Comparison of ENCODE assay signal across 8 cellular contexts in the genomic region with DNA sequence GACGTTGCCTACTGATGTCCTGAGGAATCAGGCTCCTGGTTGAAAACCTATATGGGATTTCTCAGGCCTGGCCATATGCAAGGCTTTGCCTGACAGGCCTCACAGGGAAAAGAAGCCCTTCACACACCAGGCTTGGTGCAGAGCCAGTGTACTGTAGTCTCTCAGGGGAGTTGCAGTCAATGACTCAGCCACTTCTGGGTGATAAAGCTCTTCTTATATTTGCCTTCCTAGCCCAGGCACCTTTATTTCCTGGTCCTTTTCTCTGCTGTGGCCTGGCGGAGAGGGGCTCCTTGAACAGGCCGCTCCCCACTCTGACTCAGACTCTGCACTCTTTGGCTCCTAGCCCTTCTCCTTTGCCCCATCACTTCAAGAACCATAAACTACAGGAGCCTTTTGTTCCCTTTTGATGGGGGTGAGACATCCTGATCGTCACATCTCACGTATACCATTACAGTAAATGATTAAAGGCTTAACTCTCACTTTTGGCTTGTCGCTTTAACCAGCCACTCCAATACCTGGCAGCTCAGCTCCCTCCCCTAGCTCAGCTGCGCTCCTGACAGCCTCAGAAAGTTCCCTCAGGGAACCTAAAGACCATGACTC. TPM values are rescaled to one million over a fixed set of nuclear protein-coding genes. Genes with fewer than 3 reads are reported as not detected.
DNase-seq lines count a peak whose midpoint lies in the region; ATAC-seq and TF ChIP-seq lines count a peak whose summit lies in the region.

No MANE protein-coding gene starts in this region.

- peaks cover 0 to 9% (median 0%) of the 10 kb centered on the region in 3 donors for H3K36me3 ChIP-seq in tibial artery
- no peaks in the 10 kb centered on the region for H3K36me3 ChIP-seq in ovary

- 87 to 93% (median 89%) methylated on average over 7 of the region's 7 CpGs for WGBS in ovary, 3 donors

- DNase-seq in ELF-1 (ENCODE audit: low read depth, low spot score), result peak; percentile 81
- peak; percentile 98 for DNase-seq in HT-29 (ENCODE audit: low spot score)
- DNase-seq in left cardiac atrium, result peak; percentile 34
- peak in 1 of 2 donors; percentile 68 for DNase-seq in tibial artery
- DNase-seq in COR-L47 (lab: John Stamatoyannopoulos, UW), result no peak
- no peak for DNase-seq in ovary

- ATAC-seq in SK-N-SH treated with all-trans-retinoic acid at 6 μM for 48 hours (peak; percentile 84), left cardiac atrium (peak; percentile 50 to 95)
- no peak for ATAC-seq in activated CD4-positive, CD25-positive, alpha-beta regulatory T cell treated with anti-CD3 and anti-CD28 coated beads, Interleukin-2, amount 50 U/mL, for 24 hours

- TF ChIP-seq CTCF in tibial artery (IDR thresholded peaks at IDR 0.05) (no peak), ovary (IDR thresholded peaks at IDR 0.05) (no peak)

- intact Hi-C loops in left cardiac atrium (cut with DNase I) (no loop called here), tibial artery (cut with DNase I; ENCODE audit: low total_unique reads) (no loop called here), ovary (cut with DNase I) (no loop called here)

- H3K4me3 ChIP-seq in tibial artery (no peak overlapping the region), ovary (no peak overlapping the region)

- no peaks in the 10 kb centered on the region for H3K27me3 ChIP-seq in tibial artery
- H3K27me3 ChIP-seq in ovary, result no peaks in the 10 kb centered on the region

- H3K4me1 ChIP-seq in tibial artery (peaks cover 0 to 24% (median 4%) of the 10 kb centered on the region in 4 donors), ovary (ENCODE audit: insufficient read depth) (no peaks in the 10 kb centered on the region)

- H3K9me3 ChIP-seq in tibial artery (no peaks in the 10 kb centered on the region), ovary (no peaks in the 10 kb centered on the region)

- H3K27ac ChIP-seq in tibial artery (peak overlapping the region; percentile 29 to 66), ovary (no peak overlapping the region)

- no peak for TF ChIP-seq EP300 in ovary (IDR thresholded peaks at IDR 0.05)

- TF ChIP-seq POLR2A in ovary (IDR thresholded peaks at IDR 0.05), result no peak

TF ChIP-seq in SK-N-SH treated with all-trans-retinoic acid at 6 μM for 48 hours, 23 proteins besides CTCF, POLR2A, EP300 and RAD21:
- TF ChIP-seq, protein P1, sequence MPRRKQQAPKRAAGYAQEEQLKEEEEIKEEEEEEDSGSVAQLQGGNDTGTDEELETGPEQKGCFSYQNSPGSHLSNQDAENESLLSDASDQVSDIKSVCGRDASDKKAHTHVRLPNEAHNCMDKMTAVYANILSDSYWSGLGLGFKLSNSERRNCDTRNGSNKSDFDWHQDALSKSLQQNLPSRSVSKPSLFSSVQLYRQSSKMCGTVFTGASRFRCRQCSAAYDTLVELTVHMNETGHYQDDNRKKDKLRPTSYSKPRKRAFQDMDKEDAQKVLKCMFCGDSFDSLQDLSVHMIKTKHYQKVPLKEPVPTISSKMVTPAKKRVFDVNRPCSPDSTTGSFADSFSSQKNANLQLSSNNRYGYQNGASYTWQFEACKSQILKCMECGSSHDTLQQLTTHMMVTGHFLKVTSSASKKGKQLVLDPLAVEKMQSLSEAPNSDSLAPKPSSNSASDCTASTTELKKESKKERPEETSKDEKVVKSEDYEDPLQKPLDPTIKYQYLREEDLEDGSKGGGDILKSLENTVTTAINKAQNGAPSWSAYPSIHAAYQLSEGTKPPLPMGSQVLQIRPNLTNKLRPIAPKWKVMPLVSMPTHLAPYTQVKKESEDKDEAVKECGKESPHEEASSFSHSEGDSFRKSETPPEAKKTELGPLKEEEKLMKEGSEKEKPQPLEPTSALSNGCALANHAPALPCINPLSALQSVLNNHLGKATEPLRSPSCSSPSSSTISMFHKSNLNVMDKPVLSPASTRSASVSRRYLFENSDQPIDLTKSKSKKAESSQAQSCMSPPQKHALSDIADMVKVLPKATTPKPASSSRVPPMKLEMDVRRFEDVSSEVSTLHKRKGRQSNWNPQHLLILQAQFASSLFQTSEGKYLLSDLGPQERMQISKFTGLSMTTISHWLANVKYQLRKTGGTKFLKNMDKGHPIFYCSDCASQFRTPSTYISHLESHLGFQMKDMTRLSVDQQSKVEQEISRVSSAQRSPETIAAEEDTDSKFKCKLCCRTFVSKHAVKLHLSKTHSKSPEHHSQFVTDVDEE (CRISPR knock-in tag; IDR thresholded peaks at IDR 0.05), result no peak
- peak; percentile 52; the same call in 1 of the 2 replicates for TF ChIP-seq CSDC2 (CRISPR knock-in tag; IDR thresholded peaks at IDR 0.05)
- TF ChIP-seq, protein P2, sequence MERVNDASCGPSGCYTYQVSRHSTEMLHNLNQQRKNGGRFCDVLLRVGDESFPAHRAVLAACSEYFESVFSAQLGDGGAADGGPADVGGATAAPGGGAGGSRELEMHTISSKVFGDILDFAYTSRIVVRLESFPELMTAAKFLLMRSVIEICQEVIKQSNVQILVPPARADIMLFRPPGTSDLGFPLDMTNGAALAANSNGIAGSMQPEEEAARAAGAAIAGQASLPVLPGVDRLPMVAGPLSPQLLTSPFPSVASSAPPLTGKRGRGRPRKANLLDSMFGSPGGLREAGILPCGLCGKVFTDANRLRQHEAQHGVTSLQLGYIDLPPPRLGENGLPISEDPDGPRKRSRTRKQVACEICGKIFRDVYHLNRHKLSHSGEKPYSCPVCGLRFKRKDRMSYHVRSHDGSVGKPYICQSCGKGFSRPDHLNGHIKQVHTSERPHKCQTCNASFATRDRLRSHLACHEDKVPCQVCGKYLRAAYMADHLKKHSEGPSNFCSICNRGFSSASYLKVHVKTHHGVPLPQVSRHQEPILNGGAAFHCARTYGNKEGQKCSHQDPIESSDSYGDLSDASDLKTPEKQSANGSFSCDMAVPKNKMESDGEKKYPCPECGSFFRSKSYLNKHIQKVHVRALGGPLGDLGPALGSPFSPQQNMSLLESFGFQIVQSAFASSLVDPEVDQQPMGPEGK (CRISPR knock-in tag; IDR thresholded peaks at IDR 0.05; ENCODE audit: borderline replicate concordance), result peak; percentile 73; the same call in 1 of the 2 replicates

RNA-seq across cellular contexts. Expression of gene DPY19L1, which starts 33.5 kb away (rescaled TPM):
- 15.0 and 15.3 TPM in 2 replicates for total RNA-seq in HT-29 (2014; rRNA removed; shearing (Covaris generic))
- 10 to 100 TPM; 24.8 to 25.9 TPM for total RNA-seq in left cardiac atrium
- total RNA-seq in ovary, result 10 to 100 TPM; 10.5 to 32.7 (median 17.8) TPM
- polyA plus RNA-seq in ovary, result 10 to 100 TPM in 1 of 2 donors, 1 to 10 TPM in 1; 8.1 to 20.0 TPM

Comparison
In these comparisons a context has a peak if more than half of its experiments do, and no peak if none do; other contexts are left out.
1. DNase-seq: peak in ELF-1 (single experiment), HT-29 (single experiment) and left cardiac atrium (single experiment); none in COR-L47 (single experiment) and ovary (0 of 5).
2. ATAC-seq: peak in SK-N-SH treated with all-trans-retinoic acid at 6 μM for 48 hours (single experiment) and left cardiac atrium (2 of 2); none in activated CD4-positive, CD25-positive, alpha-beta regulatory T cell treated with anti-CD3 and anti-CD28 coated beads, Interleukin-2, amount 50 U/mL, for 24 hours (0 of 2).
3. H3K27ac ChIP-seq: peak in tibial artery (2 of 2); none in ovary (0 of 2).